ENCODE assay signal across 8 cellular contexts in genomic region chr19:52171321-52172169, GRCh38. TPM values are rescaled to one million over a fixed set of nuclear protein-coding genes. Genes with fewer than 3 reads are reported as not detected.
DNase-seq lines count a peak whose midpoint lies in the region; ATAC-seq and TF ChIP-seq lines count a peak whose summit lies in the region.

Gene ZNF836 (minus strand): TSS chr19:52171621. CDS start chr19:52168072, 3,549 bp downstream.

- H3K4me3 ChIP-seq in adipocyte (ENCODE audit: low read length) (peak within 1 kb of the TSS; percentile 100), transverse colon (peak within 1 kb of the TSS; percentile 74 to 84 (median 81))

- 7 to 8% methylated on average over 14 to 37 of the region's 37 CpGs for WGBS in transverse colon (ENCODE audit: low coverage in 1 of 2), 2 donors

- in situ Hi-C loops in Caki2 (cut with HindIII; ENCODE audit: low pct_unique_long_range_greater_than_20kb, low sequenced_read_pairs): no loop called here
- in situ Hi-C loops in transverse colon (cut with MboI; ENCODE audit: low pct_ligation_motif_present in 1 of 4, low pct_unique_long_range_greater_than_20kb in 1 of 4, low sequenced_read_pairs in 3 of 4): no loop called here

- peak within 1 kb of the TSS; percentile 98 for H3K9ac ChIP-seq in adipocyte (ENCODE audit: low read length)

- ATAC-seq in left cardiac atrium: peak; percentile 98 to 99

- H3K27ac ChIP-seq in transverse colon: peak within 1 kb of the TSS; percentile 82 to 90 (median 87)

- intact Hi-C loops in left cardiac atrium (cut with DNase I) (no loop called here), posterior vena cava (cut with DNase I) (no loop called here), transverse colon (cut with DNase I; ENCODE audit: low total_unique reads) (no loop called here)

- no peaks in the 10 kb centered on the region for H3K9me3 ChIP-seq in adipocyte (ENCODE audit: control insufficient read depth, low read length)
- H3K9me3 ChIP-seq in transverse colon: no peaks in the 10 kb centered on the region

- H3K36me3 ChIP-seq in adipocyte (ENCODE audit: control insufficient read depth, insufficient read depth, low read length, severe bottlenecking): peaks cover 12% of the 10 kb centered on the region
- peaks cover 0 to 22% (median 7%) of the 10 kb centered on the region in 4 donors for H3K36me3 ChIP-seq in transverse colon

- TF ChIP-seq POLR2A in transverse colon (IDR thresholded peaks at IDR 0.05): peak; percentile 39

- H3K27me3 ChIP-seq in adipocyte (replicated peaks; ENCODE audit: control insufficient read depth, insufficient read depth, low read length) (no peaks in the 10 kb centered on the region), transverse colon (no peaks in the 10 kb centered on the region)

- peak; percentile 64 for DNase-seq in Caki2 (ENCODE audit: low read depth)
- DNase-seq in GOT3 (lab: John Stamatoyannopoulos, UW): peak; percentile 10
- peak; percentile 54 for DNase-seq in NCI-H128 (lab: John Stamatoyannopoulos, UW; ENCODE audit: unreplicated experiment)
- peak; percentile 87 to 92 (median 91) for DNase-seq in T-helper 1 cell
- DNase-seq in adipocyte (ENCODE audit: low read depth): peak; percentile 92
- DNase-seq in left cardiac atrium: peak; percentile 92
- peak; percentile 96 for DNase-seq in posterior vena cava (ENCODE audit: low spot score)
- peak; percentile 94 for DNase-seq in transverse colon

- TF ChIP-seq CTCF in transverse colon (IDR thresholded peaks at IDR 0.05): no peak

- no peak for TF ChIP-seq EP300 in transverse colon (IDR thresholded peaks at IDR 0.05; ENCODE audit: low read depth)

- H3K4me1 ChIP-seq in adipocyte (ENCODE audit: control insufficient read depth, insufficient read depth, low read length): peaks cover 6% of the 10 kb centered on the region
- peaks cover 0 to 15% (median 9%) of the 10 kb centered on the region in 4 donors for H3K4me1 ChIP-seq in transverse colon

RNA-seq across cellular contexts. Expression of gene ZNF836, which starts in this region (rescaled TPM):
- total RNA-seq in Caki2 (2014; rRNA removed; shearing (Covaris generic); ENCODE audit: low replicate concordance): 0.06 and 1.1 TPM in 2 replicates
- total RNA-seq in left cardiac atrium (10 to 100 TPM in 1 of 2 donors, 1 to 10 TPM in 1; 8.9 to 10.5 TPM), posterior vena cava (10 to 100 TPM; 12.0 to 14.4 TPM), transverse colon (10 to 100 TPM in 2 of 4 donors, 1 to 10 TPM in 2; 5.6 to 17.8 (median 8.7) TPM)

Comparison
In these comparisons a context has a peak if more than half of its experiments do, and no peak if none do; other contexts are left out.
1. Peak in every context shown above with its lines: DNase-seq, ATAC-seq, H3K4me3 ChIP-seq and H3K27ac ChIP-seq.
2. DNase-seq: peak in every context shown above with its lines; median percentile 96 in posterior vena cava; 94 in transverse colon; 92 in adipocyte; 92 in left cardiac atrium; 91 in T-helper 1 cell; 64 in Caki2; 54 in NCI-H128; 10 in GOT3.